ENCODE assay signal across 9 cellular contexts in the genomic region with DNA sequence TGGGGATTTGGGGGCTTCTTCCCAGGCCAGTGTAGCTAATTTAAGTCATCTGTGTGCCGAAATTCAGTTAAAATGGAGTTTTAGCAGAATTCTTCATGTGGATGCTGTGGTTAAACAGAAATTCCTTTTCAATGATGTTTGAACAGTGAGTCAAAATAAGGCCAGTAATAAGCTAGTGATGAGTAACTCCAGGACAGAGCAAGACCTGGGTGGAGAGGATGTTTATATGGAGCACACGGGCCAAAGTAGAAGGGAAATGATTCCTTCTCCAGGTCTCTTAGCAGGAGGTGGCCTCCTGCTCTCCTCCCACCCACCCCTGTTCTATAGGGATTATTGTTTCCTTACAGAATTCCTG. TPM values are rescaled to one million over a fixed set of nuclear protein-coding genes. Genes with fewer than 3 reads are reported as not detected.
A peak's percentile ranks its signal among the peaks of the same experiment; 100 is the strongest.
DNase-seq lines count a peak whose midpoint lies in the region; ATAC-seq and TF ChIP-seq lines count a peak whose summit lies in the region.
"Had no signal": no experiment of that assay in that cellular context is flagged by ENCODE, and none has a peak within 500 bp of the region (broad histone marks: within the 10 kb centered on the region; RNA-seq: fewer than 3 reads in every experiment).

No MANE protein-coding gene starts in this region.

- WGBS in aorta, 2 donors = 41 to 50% methylated on average over 2 of the region's 2 CpGs

- no peak overlapping the region for H3K4me3 ChIP-seq in upper lobe of right lung
- no peak overlapping the region for H3K4me3 ChIP-seq in aorta (ENCODE audit: low read length in 2 of 2)

- peaks cover 12% of the 10 kb centered on the region for H3K4me1 ChIP-seq in upper lobe of right lung
- H3K4me1 ChIP-seq in aorta (ENCODE audit: control insufficient read depth in 1 of 2, insufficient read depth in 2 of 2, low read length in 2 of 2) = no peaks in the 10 kb centered on the region

- H3K27ac ChIP-seq in upper lobe of right lung (peak overlapping the region; percentile 33), aorta (ENCODE audit: low read depth in 1 of 2, low read length in 2 of 2) (no peak overlapping the region)

- H3K36me3 ChIP-seq in upper lobe of right lung = no peaks in the 10 kb centered on the region
- H3K36me3 ChIP-seq in aorta (ENCODE audit: control insufficient read depth in 1 of 2, insufficient read depth in 2 of 2, low read length in 1 of 2) = no peaks in the 10 kb centered on the region

- H3K9me3 ChIP-seq in upper lobe of right lung = no peaks in the 10 kb centered on the region
- no peaks in the 10 kb centered on the region for H3K9me3 ChIP-seq in aorta (ENCODE audit: control insufficient read depth, low read length)

- peaks cover 19% of the 10 kb centered on the region for H3K27me3 ChIP-seq in upper lobe of right lung
- H3K27me3 ChIP-seq in aorta (ENCODE audit: control insufficient read depth in 1 of 2, insufficient read depth in 2 of 2, low read length in 1 of 2) = no peaks in the 10 kb centered on the region

- DNase-seq in HT1080 (ENCODE audit: low read depth) (peak; percentile 98), brain pericyte (ENCODE audit: low read depth, low spot score) (peak; percentile 77), left colon (no peak), upper lobe of right lung (no peak), aorta (no peak)
- DNase-seq: effector CD8-positive, alpha-beta T cell; naive thymus-derived CD4-positive, alpha-beta T cell had no signal

- intact Hi-C loops in left colon (cut with DNase I, micrococcal nuclease) = no loop called here
- intact Hi-C loops in upper lobe of right lung (cut with DNase I) = no loop called here
- intact Hi-C loops in aorta (cut with DNase I) = no loop called here

- ATAC-seq in left colon = peak; percentile 78
- ATAC-seq in upper lobe of right lung = no peak
- ATAC-seq in GM19455 (IDR thresholded peaks at IDR 0.05; ENCODE audit: unreplicated experiment) = no peak
- ATAC-seq in HG03097 (IDR thresholded peaks at IDR 0.05; ENCODE audit: low FRiP score, unreplicated experiment) = no peak
- ATAC-seq in aorta (ENCODE audit: low FRiP score) = no peak
- ATAC-seq: naive thymus-derived CD4-positive, alpha-beta T cell had no signal

- no peak for TF ChIP-seq CTCF in upper lobe of right lung (IDR thresholded peaks at IDR 0.05)

RNA-seq across cellular contexts. Expression of gene UACA, which starts 31.9 kb away (rescaled TPM):
- 38.9 and 56.1 TPM in 2 replicates for total RNA-seq in HT1080 (2014; rRNA removed; shearing (Covaris generic))
- 30.4 and 40.3 TPM in 2 replicates for polyA plus RNA-seq in HT1080 (2015; cell fraction: cytosol; rRNA removed)
- 211 and 226 TPM in 2 replicates for polyA plus RNA-seq in HT1080 (2015; cell fraction: nucleus; rRNA removed)
- total RNA-seq in left colon = 10 to 100 TPM; 61.1 to 77.1 TPM
- total RNA-seq in upper lobe of right lung = 39.9 TPM
- total RNA-seq in aorta = 100 to 1,000 TPM; 114 to 132 TPM
- 100 to 1,000 TPM in 1 of 2 donors, 10 to 100 TPM in 1; 59.6 to 185 TPM for polyA plus RNA-seq in aorta

RNA-seq across cellular contexts. Expression of gene LARP6, which starts 58.7 kb away (rescaled TPM):
- total RNA-seq in HT1080 (2014; rRNA removed; shearing (Covaris generic)) = 75.6 and 87.1 TPM in 2 replicates
- 77.4 and 88.4 TPM in 2 replicates for polyA plus RNA-seq in HT1080 (2015; cell fraction: cytosol; rRNA removed)
- polyA plus RNA-seq in HT1080 (2015; cell fraction: nucleus; rRNA removed) = 28.8 and 48.3 TPM in 2 replicates
- total RNA-seq in left colon (1 to 10 TPM; 1.5 to 3.9 TPM), upper lobe of right lung (6.2 TPM), aorta (10 to 100 TPM; 42.2 to 49.7 TPM)
- 10 to 100 TPM; 31.2 to 73.3 TPM for polyA plus RNA-seq in aorta

Comparison
In these comparisons a context has a peak if more than half of its experiments do, and no peak if none do; other contexts are left out.
1. DNase-seq: peak in HT1080 (single experiment) and brain pericyte (single experiment); none in left colon (0 of 2), upper lobe of right lung (single experiment) and aorta (0 of 2).